Comparison of ENCODE assay signal across 8 cellular contexts in genomic region chr5:147403659-147404640, GRCh38.
DNase-seq lines count a peak whose midpoint lies in the region; FAIRE-seq and TF ChIP-seq lines count a peak whose summit lies in the region.

No MANE protein-coding gene starts in this region.

- POLR2A ChIA-PET in OCI-LY7 (lab: Charles Lee): interaction anchor here (0.6 to 0.7 kb wide), 2 partner anchors 12 to 1957 kb away, joined by 3 read pairs; no protein-coding TSS in a partner anchor

- H2AFZ ChIP-seq in OCI-LY7 (ENCODE audit: low read length): no peak overlapping the region

- H3K4me3 ChIP-seq in coronary artery (peak overlapping the region; percentile 44), OCI-LY7 (ENCODE audit: low read depth, low read length, poor library complexity, severe bottlenecking) (no peak overlapping the region)

- intact Hi-C loops in OCI-LY7 (cut with micrococcal nuclease; ENCODE audit: unreplicated experiment): no loop called here
- intact Hi-C loops in activated T-helper 2 cell treated with anti-CD3 and anti-CD28 coated beads, Interferon-gamma antibody, Interleukin-2, Interleukin-4, amounts not matched to agents 10 μg/mL and 5 μg/mL and 100 μg/mL, durations not matched to agents 14 hours and 24 hours and 36 hours (cut with micrococcal nuclease): no loop called here

- no peaks in the 10 kb centered on the region for H3K9me2 ChIP-seq in OCI-LY7 (ENCODE audit: insufficient read depth, low read length)

- no peaks in the 10 kb centered on the region for H3K27me3 Mint-ChIP-seq in activated T-helper 2 cell treated with anti-CD3 and anti-CD28 coated beads, Interferon-gamma antibody, Interleukin-2, Interleukin-4, amounts not matched to agents 10 μg/mL and 5 μg/mL and 100 μg/mL, durations not matched to agents 14 hours and 24 hours and 36 hours (ENCODE audit: low read depth)

- H3K4me1 ChIP-seq in OCI-LY7 (ENCODE audit: insufficient read depth, low read length, poor library complexity, severe bottlenecking): no peaks in the 10 kb centered on the region

- H3K4me1 Mint-ChIP-seq in activated T-helper 2 cell treated with anti-CD3 and anti-CD28 coated beads, Interferon-gamma antibody, Interleukin-2, Interleukin-4, amounts not matched to agents 10 μg/mL and 5 μg/mL and 100 μg/mL, durations not matched to agents 14 hours and 24 hours and 36 hours (ENCODE audit: low read depth): no peaks in the 10 kb centered on the region

- no peaks in the 10 kb centered on the region for H3K9me3 ChIP-seq in OCI-LY7 (ENCODE audit: low read length)

- DNase-seq in GM10266 (ENCODE audit: extremely low spot score) (peak; percentile 45), H54 (ENCODE audit: insufficient read length, low spot score) (peak; percentile 76), M059J (ENCODE audit: low read depth) (peak; percentile 96), coronary artery (ENCODE audit: low spot score) (peak; percentile 93), myocyte (ENCODE audit: low read depth) (peak; percentile 97), NCI-H1436 (lab: John Stamatoyannopoulos, UW) (no peak), OCI-LY7 (ENCODE audit: low spot score) (no peak)
- DNase-seq in activated T-helper 2 cell treated with anti-CD3 and anti-CD28 coated beads, Interferon-gamma antibody, Interleukin-2, Interleukin-4, amounts not matched to agents 10 μg/mL and 5 μg/mL and 100 μg/mL, durations not matched to agents 14 hours and 24 hours and 36 hours (ENCODE audit: low spot score): no peak

- H4K20me1 ChIP-seq in OCI-LY7 (ENCODE audit: insufficient read depth, low read length): no peaks in the 10 kb centered on the region

- BruUV-seq in OCI-LY7 (replicated peaks; lab: Mats Ljungman, UMichigan): no TSS peak

- H3K9me3 Mint-ChIP-seq in activated T-helper 2 cell treated with anti-CD3 and anti-CD28 coated beads, Interferon-gamma antibody, Interleukin-2, Interleukin-4, amounts not matched to agents 10 μg/mL and 5 μg/mL and 100 μg/mL, durations not matched to agents 14 hours and 24 hours and 36 hours: no peaks in the 10 kb centered on the region

- no peak overlapping the region for H3K27ac Mint-ChIP-seq in activated T-helper 2 cell treated with anti-CD3 and anti-CD28 coated beads, Interferon-gamma antibody, Interleukin-2, Interleukin-4, amounts not matched to agents 10 μg/mL and 5 μg/mL and 100 μg/mL, durations not matched to agents 14 hours and 24 hours and 36 hours

- H3K27ac ChIP-seq in coronary artery: peak overlapping the region; percentile 94 to 95
- H3K27ac ChIP-seq in OCI-LY7 (ENCODE audit: low read depth, low read length, poor library complexity, severe bottlenecking): no peak overlapping the region

- no peak overlapping the region for H3K4me2 ChIP-seq in OCI-LY7 (ENCODE audit: low read length)

- H3K36me3 ChIP-seq in OCI-LY7 (ENCODE audit: insufficient read depth, low read length): no peaks in the 10 kb centered on the region

- TF ChIP-seq POLR2A in H54 (IDR thresholded peaks at IDR 0.05; ENCODE audit: low read depth, low read length): no peak

- no peaks in the 10 kb centered on the region for H3K79me2 ChIP-seq in OCI-LY7 (ENCODE audit: insufficient read depth, low read depth, low read length)

- no peak overlapping the region for H3K4me3 Mint-ChIP-seq in activated T-helper 2 cell treated with anti-CD3 and anti-CD28 coated beads, Interferon-gamma antibody, Interleukin-2, Interleukin-4, amounts not matched to agents 10 μg/mL and 5 μg/mL and 100 μg/mL, durations not matched to agents 14 hours and 24 hours and 36 hours (ENCODE audit: low read depth)

- TF ChIP-seq CTCF in GM10266 (IDR thresholded peaks at IDR 0.05; ENCODE audit: control insufficient read depth, insufficient read depth, low read depth, missing control alignments) (no peak), coronary artery (IDR thresholded peaks at IDR 0.05) (no peak), OCI-LY7 (conservative IDR thresholded peaks at IDR 0.05; ENCODE audit: low read length) (no peak)

- peak; percentile 79 for FAIRE-seq in H54 (lab: Jason Lieb, UNC)

- CTCF ChIA-PET in OCI-LY7 (lab: Charles Lee; ENCODE audit: unreplicated experiment): no interaction called here

- H3K36me3 Mint-ChIP-seq in activated T-helper 2 cell treated with anti-CD3 and anti-CD28 coated beads, Interferon-gamma antibody, Interleukin-2, Interleukin-4, amounts not matched to agents 10 μg/mL and 5 μg/mL and 100 μg/mL, durations not matched to agents 14 hours and 24 hours and 36 hours (ENCODE audit: low read depth): no peaks in the 10 kb centered on the region

Comparison
In these comparisons a context has a peak if more than half of its experiments do, and no peak if none do; other contexts are left out.
1. DNase-seq: peak in GM10266 (single experiment), H54 (single experiment), M059J (single experiment), coronary artery (single experiment) and myocyte (single experiment); none in NCI-H1436 (single experiment), OCI-LY7 (single experiment) and activated T-helper 2 cell treated with anti-CD3 and anti-CD28 coated beads, Interferon-gamma antibody, Interleukin-2, Interleukin-4, amounts not matched to agents 10 μg/mL and 5 μg/mL and 100 μg/mL, durations not matched to agents 14 hours and 24 hours and 36 hours (single experiment).